In genomic region chr5:168579987-168580508, GRCh38 we compare ENCODE assay signal across 8 cellular contexts. TPM values are rescaled to one million over a fixed set of nuclear protein-coding genes. Genes with fewer than 3 reads are reported as not detected.
A peak's percentile ranks its signal among the peaks of the same experiment; 100 is the strongest.
DNase-seq lines count a peak whose midpoint lies in the region; ATAC-seq and TF ChIP-seq lines count a peak whose summit lies in the region.

No MANE protein-coding gene starts in this region.

- H3K9me3 Mint-ChIP-seq in T-helper 2 cell treated with Interferon-gamma antibody and Interleukin-4, amounts not matched to agents 5 μg/mL and 100 μg/mL, for 36 hours: peaks cover 7% of the 10 kb centered on the region
- H3K9me3 Mint-ChIP-seq in activated CD8-positive, alpha-beta T cell treated with anti-CD3 and anti-CD28 coated beads, Interleukin-2, amount 10 ng/mL, durations not matched to agents 7 days and 5 days (ENCODE audit: insufficient read depth): peaks cover 6% of the 10 kb centered on the region
- no peaks in the 10 kb centered on the region for H3K9me3 Mint-ChIP-seq in immature natural killer cell

- H3K27me3 Mint-ChIP-seq in T-helper 2 cell treated with Interferon-gamma antibody and Interleukin-4, amounts not matched to agents 5 μg/mL and 100 μg/mL, for 36 hours (ENCODE audit: low read depth): no peaks in the 10 kb centered on the region
- H3K27me3 Mint-ChIP-seq in activated CD8-positive, alpha-beta T cell treated with anti-CD3 and anti-CD28 coated beads, Interleukin-2, amount 10 ng/mL, durations not matched to agents 7 days and 5 days (ENCODE audit: low read depth): no peaks in the 10 kb centered on the region
- peaks cover 2 to 9% (median 9%) of the 10 kb centered on the region in 3 donors for H3K27me3 Mint-ChIP-seq in immature natural killer cell (ENCODE audit: low read depth in 3 of 3)

- no peak for TF ChIP-seq CTCF in testis (IDR thresholded peaks at IDR 0.05)

- H3K4me3 ChIP-seq in testis: peak overlapping the region; percentile 89 to 90

- peaks cover 16% of the 10 kb centered on the region for H3K4me1 ChIP-seq in testis

- H3K4me1 Mint-ChIP-seq in T-helper 2 cell treated with Interferon-gamma antibody and Interleukin-4, amounts not matched to agents 5 μg/mL and 100 μg/mL, for 36 hours (ENCODE audit: low read depth): peaks cover 36% of the 10 kb centered on the region
- peaks cover 39% of the 10 kb centered on the region for H3K4me1 Mint-ChIP-seq in activated CD8-positive, alpha-beta T cell treated with anti-CD3 and anti-CD28 coated beads, Interleukin-2, amount 10 ng/mL, durations not matched to agents 7 days and 5 days (ENCODE audit: low read depth)
- peaks cover 42 to 47% of the 10 kb centered on the region in 2 donors for H3K4me1 Mint-ChIP-seq in immature natural killer cell

- POLR2A ChIA-PET in activated CD8-positive, alpha-beta T cell treated with anti-CD3 and anti-CD28 coated beads, Interleukin-2, amount 10 ng/mL, durations not matched to agents 7 days and 5 days (lab: Charles Lee): interaction anchor here (0.6 to 1.3 kb wide), 4 partner anchors 11 to 98 kb away, joined by 3 to 6 read pairs (median 5); no protein-coding TSS in a partner anchor

- ATAC-seq in activated CD8-positive, alpha-beta T cell treated with anti-CD3 and anti-CD28 coated beads, Interleukin-2, amount 10 ng/mL, durations not matched to agents 7 days and 5 days: no peak
- no peak for ATAC-seq in HG03442 (IDR thresholded peaks at IDR 0.05; ENCODE audit: unreplicated experiment)

- H3K9me3 ChIP-seq in testis: no peaks in the 10 kb centered on the region

- no peak for DNase-seq in T-helper 2 cell treated with Interferon-gamma antibody and Interleukin-4, amounts not matched to agents 5 μg/mL and 100 μg/mL, for 36 hours (ENCODE audit: low spot score)
- DNase-seq in T-helper 2 cell (no peak), immature natural killer cell (no peak), testis (no peak), AG20443 (ENCODE audit: low spot score) (no peak), NCI-H1417 treated with DMSO at 0.1 percent for 48 hours (lab: John Stamatoyannopoulos, UW) (no peak)
- DNase-seq in activated CD8-positive, alpha-beta T cell treated with anti-CD3 and anti-CD28 coated beads, Interleukin-2, amount 10 ng/mL, durations not matched to agents 7 days and 5 days: no peak

- H3K4me3 Mint-ChIP-seq in T-helper 2 cell treated with Interferon-gamma antibody and Interleukin-4, amounts not matched to agents 5 μg/mL and 100 μg/mL, for 36 hours: peak overlapping the region; percentile 89
- H3K4me3 Mint-ChIP-seq in activated CD8-positive, alpha-beta T cell treated with anti-CD3 and anti-CD28 coated beads, Interleukin-2, amount 10 ng/mL, durations not matched to agents 7 days and 5 days: peak overlapping the region; percentile 83
- peak overlapping the region; percentile 88 to 92 (median 91) for H3K4me3 Mint-ChIP-seq in immature natural killer cell

- CTCF ChIA-PET in activated CD8-positive, alpha-beta T cell treated with anti-CD3 and anti-CD28 coated beads, Interleukin-2, amount 10 ng/mL, durations not matched to agents 7 days and 5 days (lab: Charles Lee): interaction anchor here (1.0 kb wide), 1 partner anchor 32 kb away, joined by 3 read pairs; no protein-coding TSS in a partner anchor

- no peak for TF ChIP-seq POLR2A in testis (IDR thresholded peaks at IDR 0.05)

- no peaks in the 10 kb centered on the region for H3K36me3 ChIP-seq in testis (ENCODE audit: low read depth, missing control alignments)

- WGBS in testis, 2 donors: 14 to 16% methylated on average over 9 of the region's 9 CpGs

- H3K27me3 ChIP-seq in testis: no peaks in the 10 kb centered on the region

- intact Hi-C loops in testis (cut with DNase I; ENCODE audit: low total_unique reads): no loop called here

- H3K36me3 Mint-ChIP-seq in T-helper 2 cell treated with Interferon-gamma antibody and Interleukin-4, amounts not matched to agents 5 μg/mL and 100 μg/mL, for 36 hours (ENCODE audit: low read depth): peaks cover 18% of the 10 kb centered on the region
- H3K36me3 Mint-ChIP-seq in activated CD8-positive, alpha-beta T cell treated with anti-CD3 and anti-CD28 coated beads, Interleukin-2, amount 10 ng/mL, durations not matched to agents 7 days and 5 days (ENCODE audit: low read depth): peaks cover 28% of the 10 kb centered on the region
- no peaks in the 10 kb centered on the region for H3K36me3 Mint-ChIP-seq in immature natural killer cell

- H3K27ac ChIP-seq in testis: peak overlapping the region; percentile 92 to 97

- H3K27ac Mint-ChIP-seq in T-helper 2 cell treated with Interferon-gamma antibody and Interleukin-4, amounts not matched to agents 5 μg/mL and 100 μg/mL, for 36 hours: peak overlapping the region; percentile 95
- peak overlapping the region; percentile 97 for H3K27ac Mint-ChIP-seq in activated CD8-positive, alpha-beta T cell treated with anti-CD3 and anti-CD28 coated beads, Interleukin-2, amount 10 ng/mL, durations not matched to agents 7 days and 5 days
- H3K27ac Mint-ChIP-seq in immature natural killer cell: peak overlapping the region; percentile 89 to 99 (median 97)

RNA-seq across cellular contexts. Expression of gene PANK3, which starts 0.9 kb away (rescaled TPM):
- total RNA-seq in activated CD8-positive, alpha-beta T cell treated with anti-CD3 and anti-CD28 coated beads, Interleukin-2, amount 10 ng/mL, durations not matched to agents 7 days and 5 days: 10 to 100 TPM; 57.4 to 73.0 TPM
- polyA plus RNA-seq in immature natural killer cell (10 to 100 TPM in 1 of 3 donors, 1 to 10 TPM in 2; 4.6 to 13.1 (median 7.1) TPM), testis (ENCODE audit: insufficient read depth, low read depth, low replicate concordance) (25.2 TPM)
- 10 to 100 TPM; 44.9 to 50.0 TPM for total RNA-seq in testis

RNA-seq across cellular contexts. Expression of gene FBLL1, which starts 50.9 kb away (rescaled TPM):
- total RNA-seq in activated CD8-positive, alpha-beta T cell treated with anti-CD3 and anti-CD28 coated beads, Interleukin-2, amount 10 ng/mL, durations not matched to agents 7 days and 5 days: under 1 TPM; 0.21 to 0.37 TPM
- polyA plus RNA-seq in immature natural killer cell (not detected), testis (ENCODE audit: insufficient read depth, low read depth, low replicate concordance) (12.4 TPM)
- 10 to 100 TPM in 1 of 2 donors, 1 to 10 TPM in 1; 6.4 to 11.5 TPM for total RNA-seq in testis

Comparison
In these comparisons a context has a peak if more than half of its experiments do, and no peak if none do; other contexts are left out.
1. RNA of gene FBLL1, which starts 50.9 kb away (total RNA-seq): 6.4 to 11.5 TPM in testis; 0.21 to 0.37 TPM in activated CD8-positive, alpha-beta T cell treated with anti-CD3 and anti-CD28 coated beads, Interleukin-2, amount 10 ng/mL, durations not matched to agents 7 days and 5 days; every median in the first group is over 4 times any median in the second.
2. Peak in every context shown above with its lines, with median percentiles within 50 percentile points of each other: H3K27ac Mint-ChIP-seq and H3K4me3 Mint-ChIP-seq.